ENCODE assay signal across 26 cellular contexts in the genomic region with DNA sequence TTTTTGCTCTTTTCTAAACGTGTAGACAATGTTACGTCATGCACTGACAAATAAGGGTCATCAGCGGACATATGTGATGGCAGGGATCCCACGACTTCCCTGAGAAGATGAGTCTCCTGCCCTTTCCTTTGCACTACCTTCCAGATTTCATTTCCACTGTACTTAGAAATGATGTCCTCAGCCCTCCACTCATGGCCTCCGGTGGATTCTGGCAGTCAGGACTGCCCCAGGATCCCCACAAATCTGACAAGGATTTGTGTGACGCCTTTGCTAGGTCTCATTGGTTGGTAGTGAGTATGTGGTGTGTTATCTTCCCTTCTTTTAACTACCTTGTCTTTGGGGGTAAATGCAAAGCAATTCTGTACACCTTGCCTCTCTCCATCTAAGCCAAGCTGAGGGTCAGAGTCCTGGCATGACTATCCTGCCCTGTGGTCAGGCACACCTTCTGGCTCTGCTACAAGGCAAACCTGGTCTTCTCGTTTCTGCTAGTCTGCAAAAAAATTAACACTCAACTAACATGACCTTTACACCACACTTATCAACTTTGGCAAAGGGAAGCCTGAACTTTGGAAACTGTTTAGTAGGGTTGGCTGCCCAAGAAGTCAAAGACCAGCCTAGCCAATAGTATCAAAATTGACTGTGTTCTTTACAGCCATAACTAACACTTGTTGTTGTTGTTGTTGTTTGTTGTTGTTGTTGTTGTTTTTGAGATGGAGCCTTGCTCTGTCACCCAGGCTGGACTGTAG.
"Had no signal": no experiment of that assay in that cellular context is flagged by ENCODE, and none has a peak within 500 bp of the region (broad histone marks: within the 10 kb centered on the region; RNA-seq: fewer than 3 reads in every experiment).

No MANE protein-coding gene starts in this region.

- H3K4me3 ChIP-seq: dorsolateral prefrontal cortex, gastrocnemius medialis, left ventricle myocardium inferior, lower lobe of right lung, neural progenitor cell, prostate gland, right atrium auricular region, sigmoid colon, spleen, thoracic aorta, tibial nerve, upper lobe of left lung had no signal

- H3K4me2 ChIP-seq: neural progenitor cell had no signal

- H3K36me3 ChIP-seq: neural progenitor cell, prostate gland, thoracic aorta had no signal

- H2AFZ ChIP-seq: neural progenitor cell had no signal

- H3K27me3 ChIP-seq: dorsolateral prefrontal cortex, gastrocnemius medialis, neural progenitor cell, right atrium auricular region, sigmoid colon, spleen, tibial nerve, upper lobe of left lung had no signal

- H3K4me1 ChIP-seq: gastrocnemius medialis, left ventricle myocardium inferior, lower lobe of right lung, neural progenitor cell, prostate gland, right atrium auricular region, spleen, tibial nerve, upper lobe of left lung had no signal

- H3K36me3 Mint-ChIP-seq: natural killer cell treated with Interleukin-12 subunit alpha and Interleukin-12 subunit beta and Interleukin-15 and Interleukin-18, amount 100 ng/mL, for 72 hours had no signal

- H3K27me3 Mint-ChIP-seq: natural killer cell treated with Interleukin-12 subunit alpha and Interleukin-12 subunit beta and Interleukin-15 and Interleukin-18, amount 100 ng/mL, for 72 hours; stimulated activated memory B cell treated with anti-CD40 and anti-IgM and Interleukin-4, amounts not matched to agents 10 μg/mL and 1 μg/mL and 100 μg/mL, for 72 hours had no signal

- H3K9me3 Mint-ChIP-seq: endodermal cell; naive B cell; natural killer cell treated with Interleukin-12 subunit alpha and Interleukin-12 subunit beta and Interleukin-15 and Interleukin-18, amount 100 ng/mL, for 72 hours; neural progenitor cell; stimulated activated memory B cell treated with anti-CD40 and anti-IgM and Interleukin-4, amounts not matched to agents 10 μg/mL and 1 μg/mL and 100 μg/mL, for 72 hours had no signal

- ATAC-seq: esophagus mucosa; gastrocnemius medialis; lower lobe of right lung; natural killer cell treated with Interleukin-12 subunit alpha and Interleukin-12 subunit beta and Interleukin-15 and Interleukin-18, amount 100 ng/mL, for 72 hours; stimulated activated memory B cell treated with anti-CD40 and anti-IgM and Interleukin-4, amounts not matched to agents 10 μg/mL and 1 μg/mL and 100 μg/mL, for 72 hours; stimulated activated naive CD8-positive, alpha-beta T cell treated with anti-CD3 and anti-CD28 coated beads, Interleukin-15, Interleukin-2, amounts not matched to agents 100 U/mL and 50 U/mL, for 24 hours had no signal

- H3K9me3 ChIP-seq: gastrocnemius medialis, left ventricle myocardium inferior, lower lobe of right lung, prostate gland, right atrium auricular region, sigmoid colon, spleen, thoracic aorta, tibial nerve, upper lobe of left lung had no signal

- FAIRE-seq: kidney, urothelium cell line had no signal

- H3K9ac ChIP-seq: neural progenitor cell had no signal

- H3K27ac ChIP-seq: dorsolateral prefrontal cortex, epithelial cell of prostate, gastrocnemius medialis, left ventricle myocardium inferior, lower lobe of right lung, neural progenitor cell, prostate gland, right atrium auricular region, sigmoid colon, spleen, thoracic aorta, tibial nerve, upper lobe of left lung had no signal

- H3K4me3 Mint-ChIP-seq: endodermal cell; naive B cell; natural killer cell treated with Interleukin-12 subunit alpha and Interleukin-12 subunit beta and Interleukin-15 and Interleukin-18, amount 100 ng/mL, for 72 hours; neural progenitor cell; stimulated activated memory B cell treated with anti-CD40 and anti-IgM and Interleukin-4, amounts not matched to agents 10 μg/mL and 1 μg/mL and 100 μg/mL, for 72 hours had no signal

- H3K27ac Mint-ChIP-seq: endodermal cell; naive B cell; natural killer cell treated with Interleukin-12 subunit alpha and Interleukin-12 subunit beta and Interleukin-15 and Interleukin-18, amount 100 ng/mL, for 72 hours; neural progenitor cell; stimulated activated memory B cell treated with anti-CD40 and anti-IgM and Interleukin-4, amounts not matched to agents 10 μg/mL and 1 μg/mL and 100 μg/mL, for 72 hours had no signal

- DNase-seq: cerebellar nuclear complex; dorsolateral prefrontal cortex; effector CD8-positive, alpha-beta T cell; endodermal cell; foreskin fibroblast; gastrocnemius medialis; head of caudate nucleus; kidney; left ventricle myocardium inferior; lower lobe of right lung; naive B cell; sigmoid colon; spleen; stimulated activated CD4-positive, alpha-beta T cell treated with anti-CD3 and anti-CD28 coated beads, Interleukin-4, amount 100 ng/mL, for 4 hours; stimulated activated naive CD8-positive, alpha-beta T cell treated with anti-CD3 and anti-CD28 coated beads, Interleukin-15, Interleukin-2, amounts not matched to agents 100 U/mL and 50 U/mL, for 24 hours; upper lobe of left lung had no signal
